1 cellular context compared by ENCODE assay signal in genomic region chr6:148296746-148297145, GRCh38.
TF ChIP-seq lines count a peak whose summit lies in the region.

No MANE protein-coding gene starts in this region.

TF ChIP-seq in GM23338, 12 proteins besides CTCF, POLR2A, EP300 and RAD21 (continued from another document):
- TF ChIP-seq REST (IDR thresholded peaks at IDR 0.05; ENCODE audit: unreplicated experiment) (no peak), JUNB (IDR thresholded peaks at IDR 0.05; ENCODE audit: unreplicated experiment) (no peak)
